In the genomic region with DNA sequence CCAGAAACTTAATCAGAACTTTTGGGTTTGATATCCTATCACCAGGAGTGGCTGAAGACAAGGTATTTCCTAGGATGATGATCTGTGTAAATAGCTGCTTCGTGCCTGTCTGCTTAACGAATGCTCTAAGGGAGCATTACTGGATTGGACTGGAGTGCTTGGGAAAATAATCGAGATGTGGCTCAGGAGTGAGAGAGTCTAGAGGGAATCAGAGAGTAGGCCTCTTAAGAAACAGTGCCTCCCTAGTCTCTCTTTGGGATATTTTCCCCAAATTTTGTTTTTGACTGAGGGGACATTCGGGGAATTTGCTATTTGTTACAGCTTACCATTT, we compare ENCODE assay signal across 7 cellular contexts. TPM values are rescaled to one million over a fixed set of nuclear protein-coding genes. Genes with fewer than 3 reads are reported as not detected.
A peak's percentile ranks its signal among the peaks of the same experiment; 100 is the strongest.
DNase-seq lines count a peak whose midpoint lies in the region; ATAC-seq and TF ChIP-seq lines count a peak whose summit lies in the region.

No MANE protein-coding gene starts in this region.

- H3K4me3 Mint-ChIP-seq in brain, result peak overlapping the region; percentile 87 to 98 (median 94)

- H3K9ac ChIP-seq in OCI-LY1 (ENCODE audit: low read length), result no peak overlapping the region

- TF ChIP-seq CTCF in OCI-LY1 (IDR thresholded peaks at IDR 0.05; ENCODE audit: low read length) (no peak), brain (conservative IDR thresholded peaks at IDR 0.05) (no peak), lung (IDR thresholded peaks at IDR 0.05; ENCODE audit: control extremely low read depth, extremely low read depth) (no peak), suprapubic skin (IDR thresholded peaks at IDR 0.05) (no peak)

- no peaks in the 10 kb centered on the region for H3K9me3 ChIP-seq in OCI-LY1 (ENCODE audit: low read length)
- H3K9me3 ChIP-seq in lung (ENCODE audit: control insufficient read depth in 2 of 2, insufficient read depth in 1 of 2, low read length in 1 of 2), result no peaks in the 10 kb centered on the region
- H3K9me3 ChIP-seq in suprapubic skin, result no peaks in the 10 kb centered on the region

- H3K4me3 ChIP-seq in OCI-LY1 (ENCODE audit: low read depth, low read length, poor library complexity, severe bottlenecking) (peak overlapping the region; percentile 65), lung (peak overlapping the region; percentile 11), suprapubic skin (peak overlapping the region; percentile 63)

- H3K27me3 ChIP-seq in OCI-LY1 (ENCODE audit: insufficient read depth, low read length) (no peaks in the 10 kb centered on the region), lung (ENCODE audit: control insufficient read depth, insufficient read depth) (no peaks in the 10 kb centered on the region), suprapubic skin (no peaks in the 10 kb centered on the region)

- H3K36me3 Mint-ChIP-seq in brain, result no peaks in the 10 kb centered on the region

- H3K79me2 ChIP-seq in OCI-LY1 (ENCODE audit: insufficient read depth, low read length), result no peaks in the 10 kb centered on the region

- no peak for TF ChIP-seq POLR2A in suprapubic skin (IDR thresholded peaks at IDR 0.05)

- peaks cover 74% of the 10 kb centered on the region for H3K4me1 Mint-ChIP-seq in brain

- no peak overlapping the region for H2AFZ ChIP-seq in OCI-LY1 (ENCODE audit: low read length)

- H3K27ac ChIP-seq in OCI-LY1 (ENCODE audit: low read depth, low read length, poor library complexity, severe bottlenecking) (peak overlapping the region; percentile 62), lung (ENCODE audit: low read depth in 1 of 2, low read length in 1 of 2) (peak overlapping the region; percentile 81 to 90), suprapubic skin (peak overlapping the region; percentile 80)

- DNase-seq in lung (ENCODE audit: low spot score), result no peak
- no peak for DNase-seq in suprapubic skin (ENCODE audit: low spot score in 2 of 2)
- no peak for DNase-seq in NCI-H345 treated with DMSO at 0.1 percent for 48 hours (lab: John Stamatoyannopoulos, UW; ENCODE audit: unreplicated experiment)
- no peak for DNase-seq in NCI-H774 (lab: John Stamatoyannopoulos, UW)
- DNase-seq in inferior parietal cortex (ENCODE audit: extremely low spot score), result no peak

- ATAC-seq in lung (ENCODE audit: insufficient read depth, low FRiP score), result no peak

- TF ChIP-seq EP300 in suprapubic skin (IDR thresholded peaks at IDR 0.05), result no peak

- peak overlapping the region; percentile 8 to 99 (median 97) for H3K27ac Mint-ChIP-seq in brain

- WGBS in lung, 2 donors, result 47 to 65% methylated on average over 4 of the region's 4 CpGs
- WGBS in suprapubic skin, result 35% methylated on average over 4 of the region's 4 CpGs

- no peaks in the 10 kb centered on the region for H3F3A ChIP-seq in OCI-LY1 (ENCODE audit: insufficient read depth, low read length)

- peak overlapping the region; percentile 73 for H3K4me2 ChIP-seq in OCI-LY1 (ENCODE audit: low read length)

- H3K9me2 ChIP-seq in OCI-LY1 (ENCODE audit: low read depth, low read length), result no peaks in the 10 kb centered on the region

- H3K27me3 Mint-ChIP-seq in brain, result peaks cover 17% of the 10 kb centered on the region

- peaks cover 62% of the 10 kb centered on the region for H3K4me1 ChIP-seq in OCI-LY1 (ENCODE audit: insufficient read depth, low read length, severe bottlenecking)
- peaks cover 13 to 18% of the 10 kb centered on the region in 2 donors for H3K4me1 ChIP-seq in lung (ENCODE audit: control insufficient read depth in 2 of 2, insufficient read depth in 2 of 2, low read length in 2 of 2)
- H3K4me1 ChIP-seq in suprapubic skin, result peaks cover 56% of the 10 kb centered on the region

- peaks cover 0 to 4% (median 0%) of the 10 kb centered on the region in 5 experiments for H3K9me3 Mint-ChIP-seq in brain

- no peaks in the 10 kb centered on the region for H4K20me1 ChIP-seq in OCI-LY1 (ENCODE audit: insufficient read depth, low read length)

- H3K36me3 ChIP-seq in OCI-LY1 (ENCODE audit: insufficient read depth, low read length), result no peaks in the 10 kb centered on the region
- H3K36me3 ChIP-seq in lung (ENCODE audit: control insufficient read depth in 2 of 2, insufficient read depth in 2 of 2, low read length in 2 of 2), result no peaks in the 10 kb centered on the region
- H3K36me3 ChIP-seq in suprapubic skin, result no peaks in the 10 kb centered on the region

RNA-seq across cellular contexts. Expression of a gene that starts 2.5 kb away (rescaled TPM):
- polyA plus RNA-seq in brain (ENCODE audit: insufficient read depth, low read depth, low replicate concordance), result 4.5 TPM
- 10 to 100 TPM; 20.5 to 41.8 TPM for total RNA-seq in lung
- polyA plus RNA-seq in lung, result 1 to 10 TPM; 3.8 to 6.9 TPM
- 10 to 100 TPM; 24.9 to 44.4 (median 30.9) TPM for total RNA-seq in suprapubic skin

RNA-seq across cellular contexts. Expression of a gene that starts 49.2 kb away (rescaled TPM):
- polyA plus RNA-seq in brain (ENCODE audit: insufficient read depth, low read depth, low replicate concordance), result 5.1 TPM
- 10 to 100 TPM; 23.7 to 46.9 TPM for total RNA-seq in lung
- 10 to 100 TPM; 16.4 to 34.8 TPM for polyA plus RNA-seq in lung
- total RNA-seq in suprapubic skin, result 10 to 100 TPM; 12.5 to 31.9 (median 14.3) TPM

RNA-seq across cellular contexts. Expression of a gene that starts 49.3 kb away (rescaled TPM):
- 3.6 TPM for polyA plus RNA-seq in brain (ENCODE audit: insufficient read depth, low read depth, low replicate concordance)
- 10 to 100 TPM in 1 of 2 donors, 1 to 10 TPM in 1; 9.4 to 20.2 TPM for total RNA-seq in lung
- 1 to 10 TPM; 5.1 to 6.5 TPM for polyA plus RNA-seq in lung
- 1 to 10 TPM; 5.2 to 6.4 (median 5.9) TPM for total RNA-seq in suprapubic skin

Comparison
In these comparisons a context has a peak if more than half of its experiments do, and no peak if none do; other contexts are left out.
1. H3K4me3 ChIP-seq: peak in every context shown above with its lines; median percentile 65 in OCI-LY1; 63 in suprapubic skin; 11 in lung.